ENCODE assay signal across 14 cellular contexts in genomic region chr4:87506974-87507701, GRCh38. TPM values are rescaled to one million over a fixed set of nuclear protein-coding genes. Genes with fewer than 3 reads are reported as not detected.
DNase-seq lines count a peak whose midpoint lies in the region; ATAC-seq and TF ChIP-seq lines count a peak whose summit lies in the region.
"Had no signal": no experiment of that assay in that cellular context is flagged by ENCODE, and none has a peak within 500 bp of the region (broad histone marks: within the 10 kb centered on the region; RNA-seq: fewer than 3 reads in every experiment).

No MANE protein-coding gene starts in this region.

- H3K36me3 Mint-ChIP-seq in WTC11: no peaks in the 10 kb centered on the region

- H3K4me1 ChIP-seq in ACC112 (ENCODE audit: control insufficient read depth, insufficient read depth, low read length, unreplicated experiment) (peaks cover 26% of the 10 kb centered on the region), SJCRH30 (peaks cover 14% of the 10 kb centered on the region), esophagus muscularis mucosa (peaks cover 41 to 80% (median 71%) of the 10 kb centered on the region in 4 donors), osteoblast (ENCODE audit: insufficient read depth, low read length) (peaks cover 26% of the 10 kb centered on the region)

- ATAC-seq in WTC11: no peak
- ATAC-seq: activated T-cell treated with anti-CD3 and anti-CD28 coated beads, Interleukin-2, amount 50 U/mL, for 4 hours; Panc1 had no signal

- no peak overlapping the region for H3K4me3 Mint-ChIP-seq in WTC11
- H3K4me3 Mint-ChIP-seq: activated T-cell treated with anti-CD3 and anti-CD28 coated beads, Interleukin-2, amount 50 U/mL, for 4 hours had no signal

- DNase-seq in SJCRH30: no peak
- no peak for DNase-seq in esophagus muscularis mucosa (ENCODE audit: extremely low spot score)
- peak; percentile 74 for DNase-seq in osteoblast (ENCODE audit: insufficient read length, low spot score, missing footprints)
- no peak for DNase-seq in activated CD4-positive, CD25-positive, alpha-beta regulatory T cell treated with anti-CD3 and anti-CD28 coated beads, Interleukin-2, amount 50 U/mL, for 72 hours
- no peak for DNase-seq in posterior vena cava (ENCODE audit: low spot score)
- DNase-seq in HK-2 (ENCODE audit: unreplicated experiment): no peak
- no peak for DNase-seq in WTC11 (ENCODE audit: low spot score)
- DNase-seq: ACHN; activated T-cell treated with anti-CD3 and anti-CD28 coated beads, Interleukin-2, amount 50 U/mL, for 4 hours; cerebellar nuclear complex; NCI-H2029 treated with DMSO at 0.1 percent for 48 hours; pancreas had no signal

- H3K27ac ChIP-seq in ACC112 (ENCODE audit: low read depth, low read length) (peak overlapping the region; percentile 58), SJCRH30 (peak overlapping the region; percentile 25; the same call in 1 of the 2 replicates), esophagus muscularis mucosa (replicated peaks in 1 of 4) (peak overlapping the region; percentile 71 to 84 (median 78)), osteoblast (ENCODE audit: low read depth, low read length) (peak overlapping the region; percentile 91)

- peak overlapping the region; percentile 78 for H3K4me2 ChIP-seq in osteoblast (ENCODE audit: insufficient read depth, low read length)

- no peaks in the 10 kb centered on the region for H3K9me3 ChIP-seq in SJCRH30 (replicated peaks)
- no peaks in the 10 kb centered on the region for H3K9me3 ChIP-seq in esophagus muscularis mucosa
- H3K9me3 ChIP-seq in osteoblast (ENCODE audit: low read depth, low read length): no peaks in the 10 kb centered on the region
- H3K9me3 ChIP-seq: pancreas had no signal

- no peaks in the 10 kb centered on the region for H3K27me3 ChIP-seq in ACC112 (ENCODE audit: insufficient read depth, low read length)
- no peaks in the 10 kb centered on the region for H3K27me3 ChIP-seq in SJCRH30
- no peaks in the 10 kb centered on the region for H3K27me3 ChIP-seq in esophagus muscularis mucosa
- H3K27me3 ChIP-seq in osteoblast (ENCODE audit: insufficient read depth, low read length): no peaks in the 10 kb centered on the region
- H3K27me3 ChIP-seq: pancreas had no signal

- TF ChIP-seq EP300 in esophagus muscularis mucosa (IDR thresholded peaks at IDR 0.05): no peak

- POLR2A ChIA-PET in WTC11 (lab: Charles Lee): no interaction called here

- no peak overlapping the region for H3K27ac Mint-ChIP-seq in WTC11

- H3K4me3 ChIP-seq in ACC112 (ENCODE audit: low read depth, low read length): peak overlapping the region; percentile 54
- no peak overlapping the region for H3K4me3 ChIP-seq in SJCRH30
- H3K4me3 ChIP-seq in esophagus muscularis mucosa: no peak overlapping the region
- peak overlapping the region; percentile 20 for H3K4me3 ChIP-seq in osteoblast (ENCODE audit: insufficient read depth, low read length)
- H3K4me3 ChIP-seq: pancreas had no signal

- peaks cover 16% of the 10 kb centered on the region for H3K4me1 Mint-ChIP-seq in WTC11

- 24% methylated on average over 4 of the region's 4 CpGs for WGBS in esophagus muscularis mucosa

- H2AFZ ChIP-seq in ACC112 (ENCODE audit: low read length, unreplicated experiment) (no peak overlapping the region), osteoblast (ENCODE audit: low read length) (peak overlapping the region; percentile 84)

- H3K36me3 ChIP-seq in ACC112 (ENCODE audit: insufficient read depth, low read length): no peaks in the 10 kb centered on the region
- no peaks in the 10 kb centered on the region for H3K36me3 ChIP-seq in SJCRH30
- H3K36me3 ChIP-seq in esophagus muscularis mucosa: peaks cover 10 to 50% (median 38%) of the 10 kb centered on the region in 4 donors
- no peaks in the 10 kb centered on the region for H3K36me3 ChIP-seq in osteoblast (ENCODE audit: insufficient read depth, low read length)
- H3K36me3 ChIP-seq: pancreas had no signal

- H3K79me2 ChIP-seq in ACC112 (ENCODE audit: control insufficient read depth, insufficient read depth, low read length, unreplicated experiment) (no peaks in the 10 kb centered on the region), osteoblast (ENCODE audit: insufficient read depth, low read length) (no peaks in the 10 kb centered on the region)

- TF ChIP-seq POLR2A in esophagus muscularis mucosa (IDR thresholded peaks at IDR 0.05; ENCODE audit: low read depth): no peak

- no peaks in the 10 kb centered on the region for H3K27me3 Mint-ChIP-seq in WTC11 (ENCODE audit: low read depth)

- H4K20me1 ChIP-seq in osteoblast (ENCODE audit: insufficient read depth, low read length): no peaks in the 10 kb centered on the region

- H3K9me3 Mint-ChIP-seq in WTC11: no peaks in the 10 kb centered on the region
- H3K9me3 Mint-ChIP-seq: activated T-cell treated with anti-CD3 and anti-CD28 coated beads, Interleukin-2, amount 50 U/mL, for 4 hours had no signal

- CTCF ChIA-PET in WTC11 (lab: Charles Lee): no interaction called here

- intact Hi-C loops in esophagus muscularis mucosa (cut with DNase I) (no loop called here), posterior vena cava (cut with DNase I) (no loop called here)

- TF ChIP-seq CTCF in esophagus muscularis mucosa (IDR thresholded peaks at IDR 0.05): peak in 1 of 3 experiments; percentile 5
- no peak for TF ChIP-seq CTCF in osteoblast (IDR thresholded peaks at IDR 0.05; ENCODE audit: extremely low read depth, low read depth, low read length)
- no peak for TF ChIP-seq CTCF in WTC11 (IDR thresholded peaks at IDR 0.05)

TF ChIP-seq in WTC11, 78 proteins besides CTCF, POLR2A, EP300 and RAD21 (continues in another document):
- TF ChIP-seq ATF6 (CRISPR knock-in tag; IDR thresholded peaks at IDR 0.05) (no peak), ZNF671 (CRISPR knock-in tag; IDR thresholded peaks at IDR 0.05) (no peak), SP1 (CRISPR knock-in tag; conservative IDR thresholded peaks at IDR 0.05) (no peak), RORB (CRISPR knock-in tag; IDR thresholded peaks at IDR 0.05) (no peak), ZNF263 (CRISPR knock-in tag; IDR thresholded peaks at IDR 0.05; ENCODE audit: low read depth) (no peak), ZNF121 (CRISPR knock-in tag; IDR thresholded peaks at IDR 0.05) (no peak), MLX (CRISPR knock-in tag; IDR thresholded peaks at IDR 0.05) (no peak), ARID4B (CRISPR knock-in tag; IDR thresholded peaks at IDR 0.05; ENCODE audit: borderline replicate concordance) (no peak), TEAD1 (CRISPR knock-in tag; IDR thresholded peaks at IDR 0.05) (no peak)

RNA-seq across cellular contexts. Expression of gene SPARCL1, which starts 22.0 kb away (rescaled TPM):
- 0.18 TPM in 1 of 2 replicates, not detected in the other for total RNA-seq in SJCRH30 (2014; rRNA removed; shearing (Covaris generic))
- total RNA-seq in esophagus muscularis mucosa (1,000 to 10,000 TPM; 1,380 to 2,231 (median 1,856) TPM), osteoblast (under 0.01 TPM in 1 of 2 replicates, not detected in the other), posterior vena cava (100 to 1,000 TPM; 836 to 868 TPM), WTC11 (2021) (0.82 to 0.89 TPM (median 0.85 TPM) in 3 replicates)

Comparison
In these comparisons a context has a peak if more than half of its experiments do, and no peak if none do; other contexts are left out.
1. H3K27ac ChIP-seq: peak in every context shown above with its lines; median percentile 91 in osteoblast; 78 in esophagus muscularis mucosa; 58 in ACC112; 25 in SJCRH30.
2. H3K4me3 ChIP-seq: peak in ACC112 (single experiment) and osteoblast (single experiment); none in SJCRH30 (single experiment) and esophagus muscularis mucosa (0 of 4).
3. RNA of gene SPARCL1, which starts 22.0 kb away (total RNA-seq): 1,380 to 2,231 TPM in esophagus muscularis mucosa and 836 to 868 TPM in posterior vena cava; 0.82 to 0.89 TPM in WTC11, 0.18 TPM in SJCRH30 and under 0.01 TPM in osteoblast; every median in the first group is over 100 times any median in the second.